In genomic region chr19:45899919-45900589, GRCh38 we compare ENCODE assay signal across 19 cellular contexts. TPM values are rescaled to one million over a fixed set of nuclear protein-coding genes. Genes with fewer than 3 reads are reported as not detected.
A peak's percentile ranks its signal among the peaks of the same experiment; 100 is the strongest.
DNase-seq lines count a peak whose midpoint lies in the region; ATAC-seq, FAIRE-seq and TF ChIP-seq lines count a peak whose summit lies in the region.
"Had no signal": no experiment of that assay in that cellular context is flagged by ENCODE, and none has a peak within 500 bp of the region (broad histone marks: within the 10 kb centered on the region; RNA-seq: fewer than 3 reads in every experiment).

No MANE protein-coding gene starts in this region.

- H3K27me3 ChIP-seq in CD8-positive, alpha-beta memory T cell (ENCODE audit: insufficient read depth, low read length, poor library complexity, severe bottlenecking), result no peaks in the 10 kb centered on the region
- H3K27me3 ChIP-seq in hepatocyte, result no peaks in the 10 kb centered on the region
- H3K27me3 ChIP-seq: Peyer's patch, sigmoid colon, testis had no signal

- H3K79me2 ChIP-seq in hepatocyte, result peaks cover 28% of the 10 kb centered on the region

- no peaks in the 10 kb centered on the region for H3K9me2 ChIP-seq in hepatocyte (replicated peaks; ENCODE audit: insufficient read depth)

- peaks cover 0 to 41% (median 0%) of the 10 kb centered on the region in 3 donors for H3K36me3 Mint-ChIP-seq in CD8-positive, alpha-beta memory T cell
- H3K36me3 Mint-ChIP-seq in WTC11, result peaks cover 31% of the 10 kb centered on the region
- H3K36me3 Mint-ChIP-seq: activated naive CD4-positive, alpha-beta T cell treated with anti-CD3 and anti-CD28 coated beads, Interleukin-2, amount 50 U/mL, for 72 hours had no signal

- TF ChIP-seq RAD21 in A549 (conservative IDR thresholded peaks at IDR 0.05 in 1 of 2, IDR thresholded peaks at IDR 0.05 in 1 of 2), result no peak

- H2AFZ ChIP-seq in hepatocyte, result no peak overlapping the region

- H3K9me3 ChIP-seq in A549, result no peaks in the 10 kb centered on the region
- no peaks in the 10 kb centered on the region for H3K9me3 ChIP-seq in CD8-positive, alpha-beta memory T cell (ENCODE audit: low read length)
- no peaks in the 10 kb centered on the region for H3K9me3 ChIP-seq in hepatocyte (ENCODE audit: low read depth)
- H3K9me3 ChIP-seq: Peyer's patch, sigmoid colon, testis had no signal

- peak overlapping the region in 6 of 7 donors; percentile 9 to 60 (median 43) for H3K4me3 Mint-ChIP-seq in CD8-positive, alpha-beta memory T cell
- H3K4me3 Mint-ChIP-seq in WTC11, result peak overlapping the region; percentile 65

- H3K36me3 ChIP-seq in CD8-positive, alpha-beta memory T cell (ENCODE audit: insufficient read depth, low read length), result no peaks in the 10 kb centered on the region
- H3K36me3 ChIP-seq in hepatocyte (replicated peaks; ENCODE audit: insufficient read depth, low read depth), result no peaks in the 10 kb centered on the region

- TF ChIP-seq CTCF in A549 (IDR thresholded peaks at IDR 0.05) (no peak), WTC11 (IDR thresholded peaks at IDR 0.05) (no peak), hepatocyte (IDR thresholded peaks at IDR 0.05; ENCODE audit: poor library complexity) (no peak)

- peaks cover 17 to 25% (median 19%) of the 10 kb centered on the region in 3 donors for H3K4me1 Mint-ChIP-seq in CD8-positive, alpha-beta memory T cell
- peaks cover 12% of the 10 kb centered on the region for H3K4me1 Mint-ChIP-seq in WTC11

- H4K20me1 ChIP-seq in hepatocyte (ENCODE audit: insufficient read depth, poor library complexity, severe bottlenecking), result peaks cover 6% of the 10 kb centered on the region

- H3K4me2 ChIP-seq in A549, result peak overlapping the region; percentile 97; the same call in 1 of the 3 replicates
- peak overlapping the region; percentile 97 for H3K4me2 ChIP-seq in hepatocyte

- H3K27ac ChIP-seq in A549, result no peak overlapping the region
- no peak overlapping the region for H3K27ac ChIP-seq in CD8-positive, alpha-beta memory T cell (ENCODE audit: low read depth, low read length)
- H3K27ac ChIP-seq in hepatocyte, result no peak overlapping the region
- H3K27ac ChIP-seq: testis, VCaP had no signal

- POLR2A ChIA-PET in A549 (lab: Yijun Ruan, JAX) (no interaction called here), WTC11 (lab: Charles Lee) (interaction anchor here (1.9 kb wide), 1 partner anchor 35 kb away, joined by 6 read pairs; the partner anchor contains the start of gene FOXA3)
- POLR2A ChIA-PET in CD8-positive, alpha-beta memory T cell (lab: Charles Lee), result interaction anchor here (3.6 kb wide), 1 partner anchor 14 kb away, joined by 19 read pairs; the partner anchor contains the start of gene IRF2BP1

- H3K4me1 ChIP-seq in A549 (peaks cover 17% of the 10 kb centered on the region), hepatocyte (ENCODE audit: insufficient read depth) (peaks cover 24% of the 10 kb centered on the region)
- H3K4me1 ChIP-seq in CD8-positive, alpha-beta memory T cell (ENCODE audit: insufficient read depth, low read length), result peaks cover 16% of the 10 kb centered on the region

- H3K27me3 Mint-ChIP-seq in CD8-positive, alpha-beta memory T cell, result no peaks in the 10 kb centered on the region
- H3K27me3 Mint-ChIP-seq in WTC11 (ENCODE audit: low read depth), result peaks cover 25% of the 10 kb centered on the region

- no peak for DNase-seq in A549 (ENCODE audit: low read depth in 1 of 2, low spot score in 1 of 2)
- no peak for DNase-seq in CD8-positive, alpha-beta memory T cell
- DNase-seq in WTC11 (ENCODE audit: low spot score), result no peak
- no peak for DNase-seq in hepatocyte (ENCODE audit: low spot score)
- no peak for DNase-seq in NCI-H2196 (lab: John Stamatoyannopoulos, UW; ENCODE audit: unreplicated experiment)
- DNase-seq in NCI-H748 (lab: John Stamatoyannopoulos, UW; ENCODE audit: unreplicated experiment), result no peak
- DNase-seq in DMS 273 treated with DMSO at 0.1 percent for 48 hours (lab: John Stamatoyannopoulos, UW), result no peak
- DNase-seq: NCI-H1694 treated with DMSO at 0.1 percent for 48 hours; NCI-H510A treated with DMSO at 0.1 percent for 48 hours; Peyer's patch; sigmoid colon; stimulated activated CD4-positive, alpha-beta T cell treated with anti-CD3 and anti-CD28 coated beads, Interleukin-2, amount 100 ng/mL, for 24 hours; testis had no signal

- 89% methylated on average over 4 of the region's 4 CpGs for WGBS in A549 (ENCODE audit: missing lambda C conversion rate)
- 97% methylated on average over 3 of the region's 4 CpGs for WGBS in hepatocyte (ENCODE audit: low lambda C conversion rate, missing lambda C conversion rate)

- H3K4me3 ChIP-seq in A549 (no peak overlapping the region), hepatocyte (no peak overlapping the region)
- H3K4me3 ChIP-seq in CD8-positive, alpha-beta memory T cell (ENCODE audit: low read length), result no peak overlapping the region
- H3K4me3 ChIP-seq: testis had no signal

- TF ChIP-seq POLR2A in A549 (IDR thresholded peaks at IDR 0.05; ENCODE audit: low read length), result no peak

- FAIRE-seq in A549 (lab: Jason Lieb, UNC), result no peak

- ATAC-seq in A549, result no peak
- no peak for ATAC-seq in WTC11
- ATAC-seq in GM19455 (IDR thresholded peaks at IDR 0.05; ENCODE audit: unreplicated experiment), result no peak
- ATAC-seq: activated naive CD4-positive, alpha-beta T cell treated with anti-CD3 and anti-CD28 coated beads, Interleukin-2, amount 50 U/mL, for 72 hours had no signal

- peak overlapping the region in 3 of 8 donors; percentile 15 to 81 (median 43) for H3K27ac Mint-ChIP-seq in CD8-positive, alpha-beta memory T cell
- H3K27ac Mint-ChIP-seq in WTC11, result no peak overlapping the region
- H3K27ac Mint-ChIP-seq: activated naive CD4-positive, alpha-beta T cell treated with anti-CD3 and anti-CD28 coated beads, Interleukin-2, amount 50 U/mL, for 72 hours had no signal

- CTCF ChIA-PET in A549 (lab: Yijun Ruan, JAX), result interaction anchor here (0.9 to 5.2 kb wide), 7 partner anchors 7 to 177 kb away, joined by 3 to 29 read pairs (median 4); partner anchors contain the start of genes FOXA3, IRF2BP1 and SYMPK
- CTCF ChIA-PET in CD8-positive, alpha-beta memory T cell (lab: Charles Lee), result interaction anchor here (4.5 kb wide), 1 partner anchor 36 kb away, joined by 20 read pairs; the partner anchor contains the start of genes FOXA3 and SYMPK
- CTCF ChIA-PET in WTC11 (lab: Charles Lee), result interaction anchor here (4.1 kb wide), 1 partner anchor 14 kb away, joined by 35 read pairs; no protein-coding TSS in a partner anchor

- TF ChIP-seq EP300 in A549 (IDR thresholded peaks at IDR 0.05), result no peak

- no peaks in the 10 kb centered on the region for H3K9me3 Mint-ChIP-seq in CD8-positive, alpha-beta memory T cell
- no peaks in the 10 kb centered on the region for H3K9me3 Mint-ChIP-seq in WTC11
- H3K9me3 Mint-ChIP-seq: activated naive CD4-positive, alpha-beta T cell treated with anti-CD3 and anti-CD28 coated beads, Interleukin-2, amount 50 U/mL, for 72 hours had no signal

RNA-seq across cellular contexts. Expression of gene MYPOP, which starts 2.4 kb away (rescaled TPM):
- 2.1 and 3.4 TPM in 2 replicates for polyA plus RNA-seq in A549 (2011; rRNA removed)
- polyA plus RNA-seq in A549 (2012; cell fraction: cytosol; rRNA removed), result 6.2 and 8.9 TPM in 2 replicates
- polyA plus RNA-seq in A549 (2012; cell fraction: nucleus; rRNA removed), result 10.0 and 12.8 TPM in 2 replicates
- 7.9 to 10.6 TPM (median 10.5 TPM) in 3 replicates for polyA plus RNA-seq in A549 (2017; fragmentation: RNase III; extraction: RNeasy Plus Mini Kit Qiagen cat#74134 plus additional on column Dnase treatment)
- 1.6 and 2.8 TPM in 2 replicates for polyA minus RNA-seq in A549 (2011; rRNA and poly(A)+ RNA removed)
- 1 to 10 TPM; 4.9 to 5.8 TPM for total RNA-seq in CD8-positive, alpha-beta memory T cell
- polyA plus RNA-seq in CD8-positive, alpha-beta memory T cell, result 0.46 TPM
- total RNA-seq in WTC11 (2021), result 13.6 to 15.1 TPM (median 14.8 TPM) in 3 replicates
- 2.4 and 3.5 TPM in 2 replicates for total RNA-seq in hepatocyte
- 2.5 and 3.1 TPM in 2 replicates for polyA plus RNA-seq in hepatocyte

RNA-seq across cellular contexts. Expression of gene IRF2BP1, which starts 14.1 kb away (rescaled TPM):
- 9.5 and 10.9 TPM in 2 replicates for polyA plus RNA-seq in A549 (2011; rRNA removed)
- polyA plus RNA-seq in A549 (2012; cell fraction: cytosol; rRNA removed), result 17.2 and 27.7 TPM in 2 replicates
- 17.1 and 29.4 TPM in 2 replicates for polyA plus RNA-seq in A549 (2012; cell fraction: nucleus; rRNA removed)
- 20.1 to 23.1 TPM (median 21.3 TPM) in 3 replicates for polyA plus RNA-seq in A549 (2017; fragmentation: RNase III; extraction: RNeasy Plus Mini Kit Qiagen cat#74134 plus additional on column Dnase treatment)
- polyA minus RNA-seq in A549 (2011; rRNA and poly(A)+ RNA removed), result 10.2 and 13.7 TPM in 2 replicates
- total RNA-seq in CD8-positive, alpha-beta memory T cell, result 10 to 100 TPM; 17.9 to 18.6 TPM
- 8.5 TPM for polyA plus RNA-seq in CD8-positive, alpha-beta memory T cell
- 29.8 to 32.3 TPM (median 30.3 TPM) in 3 replicates for total RNA-seq in WTC11 (2021)
- 23.8 and 25.2 TPM in 2 replicates for total RNA-seq in hepatocyte
- polyA plus RNA-seq in hepatocyte, result 11.5 and 15.8 TPM in 2 replicates

RNA-seq across cellular contexts. Expression of gene NANOS2, which starts 14.5 kb away (rescaled TPM):
- polyA plus RNA-seq in A549 (2011; rRNA removed) (not detected in 2 replicates), A549 (2017; fragmentation: RNase III; extraction: RNeasy Plus Mini Kit Qiagen cat#74134 plus additional on column Dnase treatment) (not detected in 3 replicates), hepatocyte (not detected in 2 replicates)
- polyA plus RNA-seq in A549 (2012; cell fraction: cytosol; rRNA removed), result not detected in 2 replicates
- not detected in 2 replicates for polyA plus RNA-seq in A549 (2012; cell fraction: nucleus; rRNA removed)
- polyA minus RNA-seq in A549 (2011; rRNA and poly(A)+ RNA removed), result not detected in 2 replicates
- total RNA-seq in CD8-positive, alpha-beta memory T cell, result not detected
- polyA plus RNA-seq in CD8-positive, alpha-beta memory T cell, result not detected
- total RNA-seq in WTC11 (2021) (0.13 to 0.18 TPM in 2 of 3 replicates, not detected in the other), hepatocyte (not detected in 2 replicates)
- total RNA-seq: activated naive CD4-positive, alpha-beta T cell treated with anti-CD3 and anti-CD28 coated beads, Interleukin-2, amount 50 U/mL, for 72 hours; fibroblast of villous mesenchyme; LHCN-M2; liver; Peyer's patch; sigmoid colon had no signal
- polyA plus RNA-seq: liver had no signal

RNA-seq across cellular contexts. Expression of gene FOXA3, which starts 35.9 kb away (rescaled TPM):
- polyA plus RNA-seq in A549 (2011; rRNA removed) (5.3 and 6.5 TPM in 2 replicates), A549 (2017; fragmentation: RNase III; extraction: RNeasy Plus Mini Kit Qiagen cat#74134 plus additional on column Dnase treatment) (1.2 to 1.6 TPM (median 1.3 TPM) in 3 replicates), hepatocyte (16.7 and 18.6 TPM in 2 replicates)
- 0.90 and 0.98 TPM in 2 replicates for polyA plus RNA-seq in A549 (2012; cell fraction: cytosol; rRNA removed)
- polyA plus RNA-seq in A549 (2012; cell fraction: nucleus; rRNA removed), result 0.74 and 0.77 TPM in 2 replicates
- polyA minus RNA-seq in A549 (2011; rRNA and poly(A)+ RNA removed), result 6.0 and 6.6 TPM in 2 replicates
- under 1 TPM; 0.59 to 0.62 TPM for total RNA-seq in CD8-positive, alpha-beta memory T cell
- not detected for polyA plus RNA-seq in CD8-positive, alpha-beta memory T cell
- total RNA-seq in WTC11 (2021) (20.7 to 24.6 TPM (median 24.2 TPM) in 3 replicates), hepatocyte (14.5 and 14.6 TPM in 2 replicates)
- total RNA-seq: fibroblast of villous mesenchyme, LHCN-M2 had no signal

RNA-seq across cellular contexts. Expression of gene SYMPK, which starts 37.1 kb away (rescaled TPM):
- polyA plus RNA-seq in A549 (2011; rRNA removed) (92.6 and 105 TPM in 2 replicates), A549 (2017; fragmentation: RNase III; extraction: RNeasy Plus Mini Kit Qiagen cat#74134 plus additional on column Dnase treatment) (57.8 to 61.9 TPM (median 58.1 TPM) in 3 replicates), hepatocyte (33.4 and 39.0 TPM in 2 replicates)
- 102 and 122 TPM in 2 replicates for polyA plus RNA-seq in A549 (2012; cell fraction: cytosol; rRNA removed)
- polyA plus RNA-seq in A549 (2012; cell fraction: nucleus; rRNA removed), result 262 and 328 TPM in 2 replicates
- polyA minus RNA-seq in A549 (2011; rRNA and poly(A)+ RNA removed), result 125 and 128 TPM in 2 replicates
- total RNA-seq in CD8-positive, alpha-beta memory T cell, result 100 to 1,000 TPM; 116 to 119 TPM
- 17.5 TPM for polyA plus RNA-seq in CD8-positive, alpha-beta memory T cell
- total RNA-seq in WTC11 (2021) (105 to 111 TPM (median 106 TPM) in 3 replicates), hepatocyte (33.8 and 41.6 TPM in 2 replicates)
